In the genomic region with DNA sequence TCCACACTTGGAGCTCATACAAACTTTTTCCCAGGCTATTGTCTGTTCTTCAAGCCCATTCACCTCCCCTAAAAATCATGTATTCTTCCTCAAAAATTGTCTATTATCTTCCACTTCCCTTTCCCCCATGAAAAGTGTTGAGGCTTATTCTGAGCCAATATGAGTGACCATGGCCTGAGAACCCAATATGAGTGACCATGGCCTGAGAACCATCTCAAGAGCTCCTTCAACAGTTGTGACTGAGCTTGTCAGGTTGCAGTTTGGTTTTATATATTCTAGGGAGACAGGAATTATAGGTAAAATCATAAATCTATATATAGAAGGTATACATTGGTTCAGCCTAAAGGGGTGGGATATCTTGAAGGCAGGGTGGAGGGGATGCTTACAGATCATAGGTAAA, we compare ENCODE assay signal across 17 cellular contexts.
DNase-seq lines count a peak whose midpoint lies in the region; ATAC-seq and TF ChIP-seq lines count a peak whose summit lies in the region.
"Had no signal": no experiment of that assay in that cellular context is flagged by ENCODE, and none has a peak within 500 bp of the region (broad histone marks: within the 10 kb centered on the region; RNA-seq: fewer than 3 reads in every experiment).

No MANE protein-coding gene starts in this region.

- peaks cover 2% of the 10 kb centered on the region for H3K4me1 Mint-ChIP-seq in activated naive CD4-positive, alpha-beta T cell treated with anti-CD3 and anti-CD28 coated beads, Interleukin-2, amount 10 ng/mL, durations not matched to agents 7 days and 5 days
- H3K4me1 Mint-ChIP-seq in activated naive CD4-positive, alpha-beta T cell treated with anti-CD3 and anti-CD28 coated beads for 36 hours (ENCODE audit: low read depth) = peaks cover 11% of the 10 kb centered on the region
- peaks cover 30 to 36% of the 10 kb centered on the region in 2 donors for H3K4me1 Mint-ChIP-seq in natural killer cell
- peaks cover 4 to 20% of the 10 kb centered on the region in 2 donors for H3K4me1 Mint-ChIP-seq in natural killer cell treated with Interleukin-12 subunit alpha and Interleukin-12 subunit beta and Interleukin-15 and Interleukin-18, amount 100 ng/mL, for 72 hours (ENCODE audit: low read depth in 2 of 2)

- no peaks in the 10 kb centered on the region for H3K27me3 Mint-ChIP-seq in activated naive CD4-positive, alpha-beta T cell treated with anti-CD3 and anti-CD28 coated beads, Interleukin-2, amount 10 ng/mL, durations not matched to agents 7 days and 5 days
- no peaks in the 10 kb centered on the region for H3K27me3 Mint-ChIP-seq in activated naive CD4-positive, alpha-beta T cell treated with anti-CD3 and anti-CD28 coated beads for 36 hours (ENCODE audit: low read depth)
- no peaks in the 10 kb centered on the region for H3K27me3 Mint-ChIP-seq in natural killer cell (ENCODE audit: low read depth in 2 of 2)
- no peaks in the 10 kb centered on the region for H3K27me3 Mint-ChIP-seq in natural killer cell treated with Interleukin-12 subunit alpha and Interleukin-12 subunit beta and Interleukin-15 and Interleukin-18, amount 100 ng/mL, for 72 hours

- H3K9me3 ChIP-seq in upper lobe of right lung = no peaks in the 10 kb centered on the region
- H3K9me3 ChIP-seq: Caco-2 had no signal

- CTCF ChIA-PET in activated naive CD4-positive, alpha-beta T cell treated with anti-CD3 and anti-CD28 coated beads, Interleukin-2, amount 10 ng/mL, durations not matched to agents 7 days and 5 days (lab: Charles Lee) = interaction anchor here (4.6 kb wide), 1 partner anchor 8 kb away, joined by 13 read pairs; no protein-coding TSS in a partner anchor
- CTCF ChIA-PET in activated naive CD4-positive, alpha-beta T cell treated with anti-CD3 and anti-CD28 coated beads for 36 hours (lab: Charles Lee) = no interaction called here

- H3K27ac Mint-ChIP-seq in activated naive CD4-positive, alpha-beta T cell treated with anti-CD3 and anti-CD28 coated beads, Interleukin-2, amount 10 ng/mL, durations not matched to agents 7 days and 5 days = peak overlapping the region; percentile 42
- H3K27ac Mint-ChIP-seq in activated naive CD4-positive, alpha-beta T cell treated with anti-CD3 and anti-CD28 coated beads for 36 hours = no peak overlapping the region
- H3K27ac Mint-ChIP-seq in natural killer cell = peak overlapping the region; percentile 67 to 68
- H3K27ac Mint-ChIP-seq in natural killer cell treated with Interleukin-12 subunit alpha and Interleukin-12 subunit beta and Interleukin-15 and Interleukin-18, amount 100 ng/mL, for 72 hours = no peak overlapping the region
- H3K27ac Mint-ChIP-seq: GM23338 had no signal

- no peaks in the 10 kb centered on the region for H3K27me3 ChIP-seq in upper lobe of right lung
- H3K27me3 ChIP-seq: BLaER1 treated with 17β-estradiol and CSF1 and Interleukin-3, amounts not matched to agents 10 nM and 100 nM had no signal

- ATAC-seq in natural killer cell (no peak), upper lobe of right lung (no peak)
- no peak for ATAC-seq in natural killer cell treated with Interleukin-12 subunit alpha and Interleukin-12 subunit beta and Interleukin-15 and Interleukin-18, amount 100 ng/mL, for 72 hours
- ATAC-seq: GM23338 had no signal

- H3K9me3 Mint-ChIP-seq in activated naive CD4-positive, alpha-beta T cell treated with anti-CD3 and anti-CD28 coated beads, Interleukin-2, amount 10 ng/mL, durations not matched to agents 7 days and 5 days = peaks cover 9% of the 10 kb centered on the region
- peaks cover 10% of the 10 kb centered on the region for H3K9me3 Mint-ChIP-seq in activated naive CD4-positive, alpha-beta T cell treated with anti-CD3 and anti-CD28 coated beads for 36 hours
- H3K9me3 Mint-ChIP-seq in natural killer cell = no peaks in the 10 kb centered on the region
- H3K9me3 Mint-ChIP-seq in natural killer cell treated with Interleukin-12 subunit alpha and Interleukin-12 subunit beta and Interleukin-15 and Interleukin-18, amount 100 ng/mL, for 72 hours = no peaks in the 10 kb centered on the region

- H3K36me3 ChIP-seq in upper lobe of right lung = peaks cover 11% of the 10 kb centered on the region

- no peak overlapping the region for H3K4me3 Mint-ChIP-seq in activated naive CD4-positive, alpha-beta T cell treated with anti-CD3 and anti-CD28 coated beads, Interleukin-2, amount 10 ng/mL, durations not matched to agents 7 days and 5 days
- H3K4me3 Mint-ChIP-seq in activated naive CD4-positive, alpha-beta T cell treated with anti-CD3 and anti-CD28 coated beads for 36 hours = no peak overlapping the region
- no peak overlapping the region for H3K4me3 Mint-ChIP-seq in natural killer cell
- H3K4me3 Mint-ChIP-seq in natural killer cell treated with Interleukin-12 subunit alpha and Interleukin-12 subunit beta and Interleukin-15 and Interleukin-18, amount 100 ng/mL, for 72 hours = no peak overlapping the region
- H3K4me3 Mint-ChIP-seq: GM23338 had no signal

- no peak overlapping the region for H3K27ac ChIP-seq in upper lobe of right lung
- H3K27ac ChIP-seq: BLaER1 treated with 17β-estradiol and CSF1 and Interleukin-3, amounts not matched to agents 10 nM and 100 nM; HL-60 had no signal

- no peak for DNase-seq in activated naive CD4-positive, alpha-beta T cell treated with anti-CD3 and anti-CD28 coated beads, Interleukin-2, amount 10 ng/mL, durations not matched to agents 7 days and 5 days
- no peak for DNase-seq in activated naive CD4-positive, alpha-beta T cell treated with anti-CD3 and anti-CD28 coated beads for 36 hours
- DNase-seq in natural killer cell (no peak), dermis blood vessel endothelial cell (peak; percentile 11), upper lobe of right lung (no peak)
- DNase-seq in natural killer cell treated with Interleukin-12 subunit alpha and Interleukin-12 subunit beta and Interleukin-15 and Interleukin-18, amount 100 ng/mL, for 72 hours (ENCODE audit: low spot score) = no peak
- DNase-seq in activated CD8-positive, alpha-beta memory T cell treated with anti-CD3 and anti-CD28 coated beads, Interleukin-2, amount 50 U/mL, for 4 hours = no peak
- DNase-seq: 8988T, Caco-2, DMS153, DMS79, GDM1, HCEC 1CT, IMR-90 had no signal

- peaks cover 62% of the 10 kb centered on the region for H3K36me3 Mint-ChIP-seq in activated naive CD4-positive, alpha-beta T cell treated with anti-CD3 and anti-CD28 coated beads, Interleukin-2, amount 10 ng/mL, durations not matched to agents 7 days and 5 days
- peaks cover 35% of the 10 kb centered on the region for H3K36me3 Mint-ChIP-seq in activated naive CD4-positive, alpha-beta T cell treated with anti-CD3 and anti-CD28 coated beads for 36 hours (ENCODE audit: low read depth)
- no peaks in the 10 kb centered on the region for H3K36me3 Mint-ChIP-seq in natural killer cell
- peaks cover 6% of the 10 kb centered on the region for H3K36me3 Mint-ChIP-seq in natural killer cell treated with Interleukin-12 subunit alpha and Interleukin-12 subunit beta and Interleukin-15 and Interleukin-18, amount 100 ng/mL, for 72 hours

- no peak overlapping the region for H3K4me3 ChIP-seq in upper lobe of right lung
- H3K4me3 ChIP-seq: BLaER1 treated with 17β-estradiol and CSF1 and Interleukin-3, amounts not matched to agents 10 nM and 100 nM; GM23338 had no signal

- TF ChIP-seq CTCF in natural killer cell (IDR thresholded peaks at IDR 0.05) = no peak
- no peak for TF ChIP-seq CTCF in upper lobe of right lung (IDR thresholded peaks at IDR 0.05)

- no peaks in the 10 kb centered on the region for H3K4me1 ChIP-seq in upper lobe of right lung
- H3K4me1 ChIP-seq: Caco-2 had no signal

- intact Hi-C loops in activated naive CD4-positive, alpha-beta T cell treated with anti-CD3 and anti-CD28 coated beads for 36 hours (cut with micrococcal nuclease) = no loop called here
- intact Hi-C loops in natural killer cell (cut with micrococcal nuclease) (no loop called here), upper lobe of right lung (cut with DNase I) (no loop called here)

Comparison
In these comparisons a context has a peak if more than half of its experiments do, and no peak if none do; other contexts are left out.
1. H3K27ac Mint-ChIP-seq: peak in activated naive CD4-positive, alpha-beta T cell treated with anti-CD3 and anti-CD28 coated beads, Interleukin-2, amount 10 ng/mL, durations not matched to agents 7 days and 5 days (single experiment) and natural killer cell (2 of 2); none in activated naive CD4-positive, alpha-beta T cell treated with anti-CD3 and anti-CD28 coated beads for 36 hours (single experiment) and natural killer cell treated with Interleukin-12 subunit alpha and Interleukin-12 subunit beta and Interleukin-15 and Interleukin-18, amount 100 ng/mL, for 72 hours (0 of 2).